8 cellular contexts compared by ENCODE assay signal in the genomic region with DNA sequence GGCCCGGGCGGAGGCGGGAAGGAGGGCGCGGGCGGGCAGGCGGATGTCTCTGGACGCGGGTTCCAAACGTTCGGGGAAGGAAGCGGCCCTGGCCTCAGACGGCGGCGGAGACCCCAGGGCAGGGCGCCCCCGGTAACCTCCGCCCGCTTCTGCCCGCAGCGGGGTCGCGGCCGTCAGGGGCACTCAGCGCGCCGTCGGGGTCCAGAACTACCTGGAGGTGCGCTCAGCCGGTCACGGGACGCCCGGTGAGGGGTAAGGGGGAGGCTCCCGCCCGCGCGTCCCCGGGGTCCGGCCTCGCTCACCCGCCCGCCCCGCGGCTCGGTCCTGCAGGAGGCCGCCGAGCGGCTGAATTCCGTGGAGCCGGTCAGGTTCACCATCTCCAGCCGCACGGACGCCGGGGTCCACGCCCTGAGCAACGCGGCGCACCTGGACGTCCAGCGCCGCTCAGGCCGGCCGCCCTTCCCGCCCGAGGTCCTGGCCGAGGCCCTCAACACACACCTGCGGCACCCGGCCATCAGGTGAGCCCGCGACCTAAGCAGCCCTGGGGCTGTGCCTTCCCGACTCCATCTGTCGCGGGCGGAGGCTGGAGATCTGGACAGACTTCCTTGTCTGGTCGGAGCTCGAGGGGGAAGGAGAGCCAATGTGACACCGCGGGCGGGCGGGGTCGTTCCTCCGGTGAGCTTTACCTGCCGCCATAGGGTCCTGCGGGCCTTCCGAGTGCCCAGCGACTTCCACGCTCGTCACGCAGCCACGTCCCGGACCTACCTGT. TPM values are rescaled to one million over a fixed set of nuclear protein-coding genes. Genes with fewer than 3 reads are reported as not detected.
DNase-seq lines count a peak whose midpoint lies in the region; ATAC-seq and TF ChIP-seq lines count a peak whose summit lies in the region.

No MANE protein-coding gene starts in this region.

- 3% methylated on average over 66 of the region's 91 CpGs for WGBS in smooth muscle cell (ENCODE audit: low lambda C conversion rate)

- peaks cover 17% of the 10 kb centered on the region for H3K4me1 Mint-ChIP-seq in activated naive CD8-positive, alpha-beta T cell (ENCODE audit: low read depth)

- no peaks in the 10 kb centered on the region for H3K9me3 Mint-ChIP-seq in activated naive CD8-positive, alpha-beta T cell (ENCODE audit: low read depth)

- TF ChIP-seq CTCF in smooth muscle cell (IDR thresholded peaks at IDR 0.05; ENCODE audit: borderline replicate concordance, insufficient read depth, poor library complexity, severe bottlenecking): no peak

- H3K4me3 ChIP-seq in iPS-11a (ENCODE audit: low read depth, low read length) (peak overlapping the region; percentile 68), smooth muscle cell (peak overlapping the region; percentile 86)

- no peaks in the 10 kb centered on the region for H3K27me3 ChIP-seq in smooth muscle cell (ENCODE audit: low read depth)

- peak overlapping the region; percentile 85 for H3K9ac ChIP-seq in smooth muscle cell (ENCODE audit: low read depth)

- H3K36me3 Mint-ChIP-seq in activated naive CD8-positive, alpha-beta T cell: no peaks in the 10 kb centered on the region

- H2AFZ ChIP-seq in smooth muscle cell (ENCODE audit: low read depth): no peak overlapping the region

- peak overlapping the region; percentile 66 for H3K27ac Mint-ChIP-seq in activated naive CD8-positive, alpha-beta T cell

- H3K27me3 Mint-ChIP-seq in activated naive CD8-positive, alpha-beta T cell: no peaks in the 10 kb centered on the region

- peaks cover 4% of the 10 kb centered on the region for H3F3A ChIP-seq in smooth muscle cell (ENCODE audit: low read depth)

- peaks cover 34% of the 10 kb centered on the region for H3K79me2 ChIP-seq in smooth muscle cell (ENCODE audit: low read depth)

- peak; percentile 12 for DNase-seq in NOMO-1 treated with DMSO at 0.1 percent for 48 hours (lab: John Stamatoyannopoulos, UW; ENCODE audit: unreplicated experiment)
- no peak for DNase-seq in NOMO-1 treated with dmso at 0.1 percent for 144 hours (lab: John Stamatoyannopoulos, UW; ENCODE audit: unreplicated experiment)
- no peak for DNase-seq in smooth muscle cell (lab: John Stamatoyannopoulos, UW; ENCODE audit: unreplicated experiment)
- DNase-seq in NCI-H2107 treated with DMSO at 0.1 percent for 48 hours (lab: John Stamatoyannopoulos, UW; ENCODE audit: unreplicated experiment): no peak
- no peak for DNase-seq in foreskin melanocyte

- H3K4me2 ChIP-seq in smooth muscle cell: peak overlapping the region; percentile 99

- H4K20me1 ChIP-seq in smooth muscle cell (ENCODE audit: low read depth): peaks cover 74% of the 10 kb centered on the region

- peaks cover 36% of the 10 kb centered on the region for H3K4me1 ChIP-seq in smooth muscle cell (ENCODE audit: low read depth)

- peak; percentile 8 for ATAC-seq in HG03439 (IDR thresholded peaks at IDR 0.05; ENCODE audit: unreplicated experiment)

- H3K9me3 ChIP-seq in smooth muscle cell (replicated peaks; ENCODE audit: low read depth): no peaks in the 10 kb centered on the region

- H3K27ac ChIP-seq in smooth muscle cell (ENCODE audit: low read depth): peak overlapping the region; percentile 63

- H3K36me3 ChIP-seq in smooth muscle cell (ENCODE audit: low read depth): no peaks in the 10 kb centered on the region

- peak overlapping the region; percentile 85 for H3K4me3 Mint-ChIP-seq in activated naive CD8-positive, alpha-beta T cell

RNA-seq across cellular contexts. Expression of a gene that starts 0.5 kb away (rescaled TPM):
- total RNA-seq in smooth muscle cell: 16.7 and 23.6 TPM in 2 replicates
- 31.4 and 34.1 TPM in 2 replicates for polyA plus RNA-seq in smooth muscle cell

RNA-seq across cellular contexts. Expression of a gene that starts 1.2 kb away (rescaled TPM):
- total RNA-seq in smooth muscle cell: 29.9 and 33.7 TPM in 2 replicates
- polyA plus RNA-seq in smooth muscle cell: 63.9 and 72.6 TPM in 2 replicates

RNA-seq across cellular contexts. Expression of a gene that starts 15.5 kb away (rescaled TPM):
- 48.5 and 49.3 TPM in 2 replicates for total RNA-seq in smooth muscle cell
- 63.1 and 82.1 TPM in 2 replicates for polyA plus RNA-seq in smooth muscle cell

RNA-seq across cellular contexts. Expression of a gene that starts 15.7 kb away (rescaled TPM):
- total RNA-seq in smooth muscle cell: 13.8 and 16.2 TPM in 2 replicates
- polyA plus RNA-seq in smooth muscle cell: 32.5 and 34.3 TPM in 2 replicates

RNA-seq across cellular contexts. Expression of a gene that starts 22.1 kb away (rescaled TPM):
- 0.18 and 0.36 TPM in 2 replicates for total RNA-seq in smooth muscle cell
- 0.39 and 0.79 TPM in 2 replicates for polyA plus RNA-seq in smooth muscle cell
